In the genomic region with DNA sequence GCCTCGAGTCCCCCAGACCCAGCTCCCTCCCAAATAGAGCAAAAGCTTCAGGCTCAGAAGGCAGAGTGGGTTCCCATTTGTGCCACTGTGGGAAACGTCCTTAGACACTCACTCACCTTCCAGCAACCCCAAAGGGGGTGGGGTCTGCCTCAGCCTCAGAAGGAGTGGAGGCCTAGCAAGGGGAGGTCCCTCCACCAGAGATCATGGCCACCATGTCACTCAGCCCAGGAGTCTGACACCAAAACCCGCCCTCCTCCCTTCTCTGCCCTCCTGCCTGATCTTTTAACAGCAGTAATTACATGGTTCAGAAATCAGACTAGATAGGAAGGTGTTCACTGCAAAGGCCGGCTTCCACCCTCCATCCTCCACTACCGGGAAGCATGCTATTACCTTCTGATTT, we compare ENCODE assay signal across 30 cellular contexts.
"Had no signal": no experiment of that assay in that cellular context is flagged by ENCODE, and none has a peak within 500 bp of the region (broad histone marks: within the 10 kb centered on the region; RNA-seq: fewer than 3 reads in every experiment).

No MANE protein-coding gene starts in this region.

- H3K36me3 ChIP-seq: brain microvascular endothelial cell, colonic mucosa, SJCRH30 had no signal

- DNase-seq: activated CD4-positive, alpha-beta memory T cell treated with anti-CD3 and anti-CD28 coated beads, Interleukin-2, amount 10 ng/mL, durations not matched to agents 7 days and 5 days; activated CD4-positive, alpha-beta T cell treated with anti-CD3 and anti-CD28 coated beads for 1 hour; activated CD4-positive, alpha-beta T cell treated with anti-CD3 and anti-CD28 coated beads for 48 hours; activated CD4-positive, CD25-positive, alpha-beta regulatory T cell; activated CD8-positive, alpha-beta memory T cell treated with anti-CD3 and anti-CD28 coated beads for 24 hours; activated CD8-positive, alpha-beta memory T cell treated with anti-CD3 and anti-CD28 coated beads, Interleukin-2, amount 10 ng/mL, durations not matched to agents 7 days and 5 days; activated CD8-positive, alpha-beta memory T cell treated with anti-CD3 and anti-CD28 coated beads, Interleukin-2, amount 50 U/mL, for 48 hours; activated effector memory CD4-positive, alpha-beta T cell treated with Interleukin-2 at 50 U/mL for 16 hours; activated naive CD4-positive, alpha-beta T cell treated with anti-CD3 and anti-CD28 coated beads, Interleukin-2, amount 10 ng/mL, durations not matched to agents 7 days and 5 days; activated naive CD8-positive, alpha-beta T cell treated with anti-CD3 and anti-CD28 coated beads, Interleukin-2, amount 50 U/mL, for 24 hours; activated T-cell treated with anti-CD3 and anti-CD28 coated beads, Interleukin-2, amount 50 U/mL, for 48 hours; amniotic stem cell; brain microvascular endothelial cell; central memory CD4-positive, alpha-beta T cell; colonic mucosa; MM.1S; MV-4-11; NCI-H1092; NCI-H1694 treated with DMSO at 0.1 percent for 48 hours; NCI-H2029; NCI-H226; NCI-H446 treated with DMSO at 0.1 percent for 48 hours; NCI-H524; SHP77; SJCRH30; T-cell; T-helper 17 cell had no signal

- H3K9me3 ChIP-seq: colonic mucosa, SJCRH30 had no signal

- H3K9ac ChIP-seq: KMS-11 had no signal

- H3K4me3 ChIP-seq: colonic mucosa, SJCRH30 had no signal

- H3K4me1 ChIP-seq: colonic mucosa had no signal

- H3K27ac ChIP-seq: brain microvascular endothelial cell, colonic mucosa, KMS-11, SJCRH30, VCaP had no signal

- ATAC-seq: activated CD8-positive, alpha-beta memory T cell treated with anti-CD3 and anti-CD28 coated beads, Interleukin-2, amount 10 ng/mL, durations not matched to agents 7 days and 5 days; activated naive CD8-positive, alpha-beta T cell treated with anti-CD3 and anti-CD28 coated beads, Interleukin-2, amount 50 U/mL, for 24 hours; SK-N-SH treated with all-trans-retinoic acid at 6 μM for 48 hours; T-cell; T-helper 17 cell had no signal

- H3K4me2 ChIP-seq: KMS-11 had no signal
